ENCODE assay signal across 33 cellular contexts in the genomic region with DNA sequence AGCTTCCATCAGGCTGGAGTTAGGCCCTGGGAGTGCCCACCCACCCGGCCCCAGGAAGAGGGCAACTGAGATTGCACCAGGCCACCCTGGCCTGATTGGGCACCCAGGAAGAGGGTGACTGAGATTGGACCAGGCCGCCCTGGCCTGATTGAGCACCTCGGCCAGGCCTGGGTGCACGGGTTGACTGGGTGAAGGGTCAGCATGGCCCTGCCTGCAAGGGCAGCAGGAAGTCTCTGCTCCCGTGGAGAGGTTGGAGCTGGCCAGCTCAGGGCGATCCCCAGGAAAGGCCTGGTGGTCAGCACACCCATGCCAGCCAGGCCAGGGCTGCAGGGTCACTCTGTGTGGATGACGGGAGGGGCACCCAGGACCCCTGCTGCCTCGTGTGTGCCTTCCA. TPM values are rescaled to one million over a fixed set of nuclear protein-coding genes. Genes with fewer than 3 reads are reported as not detected.
"Had no signal": no experiment of that assay in that cellular context is flagged by ENCODE, and none has a peak within 500 bp of the region (broad histone marks: within the 10 kb centered on the region; RNA-seq: fewer than 3 reads in every experiment).

No MANE protein-coding gene starts in this region.

- H3K4me2 ChIP-seq: hepatocyte had no signal

- H3K27me3 ChIP-seq: gastroesophageal sphincter, heart left ventricle, hepatocyte, ovary, sigmoid colon, testis, tibial artery, upper lobe of right lung, uterus had no signal

- DNase-seq: central memory CD4-positive, alpha-beta T cell; effector CD8-positive, alpha-beta T cell; endodermal cell; foreskin fibroblast; left colon; mammary epithelial cell; mesendoderm; midbrain; naive thymus-derived CD4-positive, alpha-beta T cell; nephron progenitor cell; occipital lobe; posterior cingulate gyrus; sigmoid colon; stimulated activated CD4-positive, alpha-beta T cell treated with anti-CD3 and anti-CD28 coated beads, Interleukin-4, amount 100 ng/mL, for 4 hours; stimulated activated naive CD8-positive, alpha-beta T cell treated with anti-CD3 and anti-CD28 coated beads, Interleukin-15, Interleukin-2, amounts not matched to agents 100 U/mL and 50 U/mL, for 24 hours; substantia nigra; testis; tibial artery; upper lobe of right lung had no signal

- H3K4me1 ChIP-seq: psoas muscle, tibial artery, uterus had no signal

- H3K27ac ChIP-seq: epithelial cell of prostate, hepatocyte, ovary, psoas muscle, testis, tibial artery had no signal

- H3K9me3 ChIP-seq: gastroesophageal sphincter, heart left ventricle, ovary, psoas muscle, sigmoid colon, testis, tibial artery, upper lobe of right lung, uterus had no signal

- H3K4me3 ChIP-seq: gastroesophageal sphincter, heart left ventricle, hepatocyte, ovary, psoas muscle, sigmoid colon, testis, tibial artery, upper lobe of right lung, uterus had no signal

- ATAC-seq: esophagus mucosa; left colon; naive thymus-derived CD4-positive, alpha-beta T cell; stimulated activated memory B cell treated with anti-CD40 and anti-IgM and Interleukin-4, amounts not matched to agents 10 μg/mL and 1 μg/mL and 100 μg/mL, for 72 hours; stimulated activated naive CD8-positive, alpha-beta T cell treated with anti-CD3 and anti-CD28 coated beads, Interleukin-15, Interleukin-2, amounts not matched to agents 100 U/mL and 50 U/mL, for 24 hours had no signal

- H2AFZ ChIP-seq: hepatocyte had no signal

- H3K36me3 ChIP-seq: ovary, tibial artery, upper lobe of right lung, uterus had no signal

RNA-seq across cellular contexts. Expression of gene ADAMTSL2, which starts 11.8 kb away (rescaled TPM):
- polyA plus RNA-seq: mammary epithelial cell had no signal

RNA-seq across cellular contexts. Expression of gene MYMK, which starts 21.5 kb away (rescaled TPM):
- total RNA-seq: cerebellum; endodermal cell; esophagus mucosa; gastroesophageal sphincter; heart left ventricle; hepatocyte; kidney epithelial cell; left colon; lower leg skin; mammary epithelial cell; mucosa of gallbladder; naive thymus-derived CD4-positive, alpha-beta T cell; occipital lobe; ovary; renal cortical epithelial cell; sigmoid colon; testis; upper lobe of right lung; uterus had no signal
- polyA plus RNA-seq: heart left ventricle; mammary epithelial cell; naive thymus-derived CD4-positive, alpha-beta T cell; ovary; sigmoid colon had no signal
